In the genomic region with DNA sequence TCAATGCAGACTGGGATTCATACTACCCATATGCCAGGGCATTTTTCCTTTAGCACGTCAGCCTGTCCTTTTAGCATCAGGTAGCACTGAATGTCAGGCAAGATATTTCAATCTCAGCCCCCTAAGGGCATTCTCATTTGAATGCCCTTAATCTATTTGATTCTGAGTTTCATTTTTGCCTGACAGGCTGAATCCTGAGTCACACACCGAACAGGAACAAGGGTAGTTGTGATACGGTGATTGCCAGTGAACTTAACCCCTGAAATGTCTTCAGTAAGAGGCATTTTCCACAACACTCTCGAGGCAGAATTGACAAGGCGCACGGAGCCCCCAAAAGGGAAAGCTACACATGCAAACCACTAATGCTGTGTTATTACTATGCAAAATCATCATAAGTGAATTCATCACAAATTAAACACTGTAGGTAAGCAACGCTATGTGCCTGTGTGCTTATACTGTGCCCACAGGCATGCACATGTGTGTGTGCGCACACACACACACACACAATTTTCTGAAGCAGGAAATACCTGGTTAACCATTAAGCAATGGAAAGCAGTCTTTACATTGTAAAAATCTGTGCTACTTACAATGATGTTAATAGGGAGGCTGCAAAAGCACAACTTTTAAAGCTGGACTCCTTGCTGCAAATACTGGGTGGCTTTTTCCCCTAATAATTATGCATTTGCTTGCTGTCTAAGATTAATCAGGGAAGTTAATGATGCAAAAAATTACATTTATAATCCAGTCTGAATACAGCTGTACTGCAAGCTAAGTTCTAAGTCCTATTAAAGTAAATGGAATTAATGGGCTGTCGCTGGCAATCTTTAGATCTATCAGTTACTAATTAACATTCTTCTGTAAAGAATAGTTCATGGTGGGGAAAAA, we compare ENCODE assay signal across 20 cellular contexts.
DNase-seq lines count a peak whose midpoint lies in the region; ATAC-seq, FAIRE-seq and TF ChIP-seq lines count a peak whose summit lies in the region.
"Had no signal": no experiment of that assay in that cellular context is flagged by ENCODE, and none has a peak within 500 bp of the region (broad histone marks: within the 10 kb centered on the region; RNA-seq: fewer than 3 reads in every experiment).

No MANE protein-coding gene starts in this region.

- ATAC-seq in aorta (ENCODE audit: low FRiP score) = no peak
- ATAC-seq: left colon, mucosa of descending colon had no signal

- TF ChIP-seq CTCF in mammary epithelial cell (conservative IDR thresholded peaks at IDR 0.05 in 1 of 2, IDR thresholded peaks at IDR 0.05 in 1 of 2; ENCODE audit: extremely low read depth in 1 of 2, insufficient read depth in 1 of 2, low read depth in 1 of 2, low read length in 2 of 2) = no peak

- no peak overlapping the region for H2AFZ ChIP-seq in mammary epithelial cell (ENCODE audit: low read depth, low read length)

- FAIRE-seq in small intestine (lab: Jason Lieb, UNC) (no peak), GM19239 (lab: Jason Lieb, UNC) (no peak)
- FAIRE-seq: endometrium had no signal

- H3K4me2 ChIP-seq in mammary epithelial cell (ENCODE audit: insufficient read depth, low read depth, low read length) = no peak overlapping the region

- no peaks in the 10 kb centered on the region for H3K4me1 Mint-ChIP-seq in activated CD4-positive, alpha-beta memory T cell treated with anti-CD3 and anti-CD28 coated beads for 36 hours (ENCODE audit: low read depth)

- no peaks in the 10 kb centered on the region for H4K20me1 ChIP-seq in mammary epithelial cell (ENCODE audit: insufficient read depth, low read length)

- in situ Hi-C loops in mammary epithelial cell (cut with MboI; ENCODE audit: low sequenced_read_pairs in 2 of 2) = no loop called here

- H3K9me3 Mint-ChIP-seq in activated CD4-positive, alpha-beta memory T cell treated with anti-CD3 and anti-CD28 coated beads for 36 hours = no peaks in the 10 kb centered on the region

- H3K79me2 ChIP-seq in mammary epithelial cell (ENCODE audit: insufficient read depth, low read length) = no peaks in the 10 kb centered on the region

- dilution Hi-C loops in mammary epithelial cell (cut with HindIII; ENCODE audit: low sequenced_read_pairs) = no loop called here

- no peak overlapping the region for H3K27ac Mint-ChIP-seq in activated CD4-positive, alpha-beta memory T cell treated with anti-CD3 and anti-CD28 coated beads for 36 hours

- no peaks in the 10 kb centered on the region for H3K36me3 Mint-ChIP-seq in activated CD4-positive, alpha-beta memory T cell treated with anti-CD3 and anti-CD28 coated beads for 36 hours

- DNase-seq in HT1080 (ENCODE audit: low read depth) (peak; percentile 10), mammary epithelial cell (peak; percentile 7), kidney tubule cell (ENCODE audit: low spot score) (peak; percentile 77), small intestine (peak; percentile 24), GM19239 (ENCODE audit: insufficient read length, low spot score) (no peak), aorta (no peak)
- no peak for DNase-seq in activated CD4-positive, alpha-beta memory T cell treated with anti-CD3 and anti-CD28 coated beads for 36 hours
- DNase-seq: activated CD4-positive, alpha-beta T cell treated with anti-CD3 and anti-CD28 coated beads, Interleukin-2, amount 50 U/mL, for 1 hour; COR-L47; foreskin melanocyte; left colon; MG63; NCI-H146; NCI-H2171 treated with DMSO at 0.1 percent for 48 hours; nucleus accumbens; stimulated activated CD4-positive, alpha-beta T cell treated with anti-CD3 and anti-CD28 coated beads, Interleukin-2, amount 100 ng/mL, for 48 hours; stomach; uterus had no signal

- BruUV-seq in mammary epithelial cell (replicated peaks; lab: Mats Ljungman, UMichigan) = no TSS peak

- H3K4me3 ChIP-seq in mammary epithelial cell (replicated peaks in 1 of 3; ENCODE audit: insufficient read depth in 1 of 3, low read depth in 2 of 3, low read length in 3 of 3) (no peak overlapping the region), small intestine (ENCODE audit: low read depth in 1 of 2, low read length in 2 of 2) (no peak overlapping the region), aorta (ENCODE audit: low read length in 2 of 2) (no peak overlapping the region)
- H3K4me3 ChIP-seq: MG63, mucosa of descending colon, uterus had no signal

- no peaks in the 10 kb centered on the region for H3K4me1 ChIP-seq in mammary epithelial cell (ENCODE audit: insufficient read depth, low read length)
- H3K4me1 ChIP-seq in small intestine (ENCODE audit: control insufficient read depth in 2 of 2, insufficient read depth in 1 of 2, low read depth in 1 of 2, low read length in 1 of 2) = no peaks in the 10 kb centered on the region
- H3K4me1 ChIP-seq in aorta (ENCODE audit: control insufficient read depth in 1 of 2, insufficient read depth in 2 of 2, low read length in 2 of 2) = peaks cover 8 to 9% of the 10 kb centered on the region in 2 donors
- H3K4me1 ChIP-seq: uterus had no signal

- WGBS in mammary epithelial cell (ENCODE audit: low coverage, missing lambda C conversion rate) = 88% methylated on average over 8 of the region's 9 CpGs
- WGBS in small intestine, 3 donors = 17 to 53% (median 33%) methylated on average over 9 of the region's 9 CpGs
- WGBS in aorta, 2 donors = 66 to 69% methylated on average over 9 of the region's 9 CpGs

- POLR2A ChIA-PET in activated CD4-positive, alpha-beta memory T cell treated with anti-CD3 and anti-CD28 coated beads for 36 hours (lab: Charles Lee) = no interaction called here

- H3K27me3 Mint-ChIP-seq in activated CD4-positive, alpha-beta memory T cell treated with anti-CD3 and anti-CD28 coated beads for 36 hours = no peaks in the 10 kb centered on the region

- H3K27me3 ChIP-seq in mammary epithelial cell (ENCODE audit: insufficient read depth, low read length) (no peaks in the 10 kb centered on the region), small intestine (ENCODE audit: control insufficient read depth in 2 of 2, insufficient read depth in 2 of 2, low read length in 2 of 2) (no peaks in the 10 kb centered on the region), aorta (ENCODE audit: control insufficient read depth in 1 of 2, insufficient read depth in 2 of 2, low read length in 1 of 2) (no peaks in the 10 kb centered on the region)
- H3K27me3 ChIP-seq: MG63, stomach, uterus had no signal

- no peaks in the 10 kb centered on the region for H3K36me3 ChIP-seq in mammary epithelial cell (ENCODE audit: insufficient read depth, low read length)
- no peaks in the 10 kb centered on the region for H3K36me3 ChIP-seq in small intestine (ENCODE audit: control insufficient read depth in 2 of 2, insufficient read depth in 2 of 2, low read length in 2 of 2)
- H3K36me3 ChIP-seq in aorta (ENCODE audit: control insufficient read depth in 1 of 2, insufficient read depth in 2 of 2, low read length in 1 of 2) = no peaks in the 10 kb centered on the region
- H3K36me3 ChIP-seq: MG63, stomach, uterus had no signal

- intact Hi-C loops in mammary epithelial cell (cut with micrococcal nuclease) (no loop called here), aorta (cut with DNase I) (no loop called here)
- intact Hi-C loops in activated CD4-positive, alpha-beta memory T cell treated with anti-CD3 and anti-CD28 coated beads for 36 hours (cut with micrococcal nuclease) = no loop called here

- no peak overlapping the region for H3K9ac ChIP-seq in mammary epithelial cell (ENCODE audit: insufficient read depth, low read length)

- H3K4me3 Mint-ChIP-seq in activated CD4-positive, alpha-beta memory T cell treated with anti-CD3 and anti-CD28 coated beads for 36 hours = no peak overlapping the region

- H3K27ac ChIP-seq in mammary epithelial cell (ENCODE audit: insufficient read depth, low read depth, low read length) (no peak overlapping the region), small intestine (ENCODE audit: low read depth in 1 of 2, low read length in 1 of 2) (no peak overlapping the region), aorta (ENCODE audit: low read depth in 1 of 2, low read length in 2 of 2) (no peak overlapping the region)
- H3K27ac ChIP-seq: uterus had no signal

- CTCF ChIA-PET in mammary epithelial cell (lab: Charles Lee; ENCODE audit: low non-redundant PET) = no interaction called here
- CTCF ChIA-PET in activated CD4-positive, alpha-beta memory T cell treated with anti-CD3 and anti-CD28 coated beads for 36 hours (lab: Charles Lee) = no interaction called here

- H3K9me3 ChIP-seq in mammary epithelial cell (replicated peaks; ENCODE audit: insufficient read depth, low read length) = no peaks in the 10 kb centered on the region
- H3K9me3 ChIP-seq in small intestine (ENCODE audit: control insufficient read depth, low read depth) = no peaks in the 10 kb centered on the region
- H3K9me3 ChIP-seq in aorta (ENCODE audit: control insufficient read depth, low read length) = no peaks in the 10 kb centered on the region
- H3K9me3 ChIP-seq: MG63, mucosa of descending colon, stomach, uterus had no signal

Comparison
In these comparisons a context has a peak if more than half of its experiments do, and no peak if none do; other contexts are left out.
1. DNase-seq: peak in HT1080 (single experiment), mammary epithelial cell (single experiment), kidney tubule cell (single experiment) and small intestine (single experiment); none in GM19239 (single experiment), aorta (0 of 2) and activated CD4-positive, alpha-beta memory T cell treated with anti-CD3 and anti-CD28 coated beads for 36 hours (single experiment).